ENCODE assay signal across 8 cellular contexts in genomic region chr19:32377088-32377487, GRCh38. TPM values are rescaled to one million over a fixed set of nuclear protein-coding genes. Genes with fewer than 3 reads are reported as not detected.
A peak's percentile ranks its signal among the peaks of the same experiment; 100 is the strongest.
DNase-seq lines count a peak whose midpoint lies in the region; ATAC-seq, FAIRE-seq and TF ChIP-seq lines count a peak whose summit lies in the region.
"Not testable (repeated sequence)": the region's sequence is repeated elsewhere in the genome, so short reads cannot be mapped to it uniquely, and the experiment has no call there.

No MANE protein-coding gene starts in this region.

- not testable (repeated sequence) for TF ChIP-seq EP300 in K562 (IDR thresholded peaks at IDR 0.05; ENCODE audit: low read length)

- H3K9me2 ChIP-seq in Loucy (replicated peaks; ENCODE audit: low read depth, low read length): not testable (repeated sequence)

- ATAC-seq in RWPE2 (ENCODE audit: low read depth); K562; left lung: not testable (repeated sequence)

- H3K27ac ChIP-seq in RWPE2 (ENCODE audit: poor library complexity, severe bottlenecking); K562 (ENCODE audit: extremely low read depth, low read depth, low read length); esophagus squamous epithelium; left lung: not testable (repeated sequence)

- peak; percentile 18 for TF ChIP-seq CTCF in AG09319 (IDR thresholded peaks at IDR 0.05; ENCODE audit: low read depth, low read length)
- peak; percentile 31 for TF ChIP-seq CTCF in GM12864 (IDR thresholded peaks at IDR 0.05; ENCODE audit: low read depth, low read length, missing control alignments)
- peak; percentile 33 for TF ChIP-seq CTCF in Loucy (conservative IDR thresholded peaks at IDR 0.05; ENCODE audit: low read length)
- TF ChIP-seq CTCF in RWPE2 (IDR thresholded peaks at IDR 0.05; ENCODE audit: poor library complexity, severe bottlenecking): peak; percentile 53
- peak; percentile 42 to 44 (median 43); a peak in 5 of 6 replicates for TF ChIP-seq CTCF in K562 (IDR thresholded peaks at IDR 0.05 in 2 of 3, conservative IDR thresholded peaks at IDR 0.05 in 1 of 3; ENCODE audit: insufficient read depth in 2 of 3, low read depth in 1 of 3, low read length in 3 of 3)
- TF ChIP-seq CTCF in esophagus squamous epithelium (IDR thresholded peaks at IDR 0.05): peak in 5 of 6 experiments; percentile 16 to 47 (median 21)
- TF ChIP-seq CTCF in left lung (IDR thresholded peaks at IDR 0.05): peak; percentile 23 to 45

- peak in 1 of 2 experiments; percentile 58; a peak in 2 of 4 replicates for TF ChIP-seq RAD21 in K562 (CRISPR knock-in tag; conservative IDR thresholded peaks at IDR 0.05 in 1 of 2, IDR thresholded peaks at IDR 0.05 in 1 of 2)

- intact Hi-C loops in K562 (cut with micrococcal nuclease); esophagus squamous epithelium (cut with DNase I); left lung (cut with DNase I): not testable (repeated sequence)

- not testable (repeated sequence) for H3K9me1 ChIP-seq in K562 (ENCODE audit: control insufficient read depth, insufficient read depth, low read length)

- H2AFZ ChIP-seq in Loucy (ENCODE audit: low read length); K562 (ENCODE audit: low read depth, low read length): not testable (repeated sequence)

- CTCF ChIA-PET in K562 (lab: Yijun Ruan, JAX; ENCODE audit: low intra/inter-chr PET ratio): interaction anchor here (0.6 to 0.9 kb wide), 2 partner anchors 37 to 89 kb away, joined by 3 read pairs; no protein-coding TSS in a partner anchor

- not testable (repeated sequence) for H3K9me3 ChIP-seq in Loucy (ENCODE audit: insufficient read depth, low read depth, low read length); RWPE2 (ENCODE audit: severe bottlenecking); K562 (replicated peaks; ENCODE audit: control insufficient read depth, insufficient read depth, low read depth, low read length); esophagus squamous epithelium; left lung

- not testable (repeated sequence) for H3K79me2 ChIP-seq in Loucy (ENCODE audit: insufficient read depth, low read length)
- H3K79me2 ChIP-seq in K562 (ENCODE audit: control insufficient read depth, insufficient read depth, low read length): peaks cover 20% of the 10 kb centered on the region

- POLR2A ChIA-PET in K562 (lab: Yijun Ruan, JAX): interaction anchor here (2.1 kb wide), 1 partner anchor 10 kb away, joined by 7 read pairs; no protein-coding TSS in a partner anchor

- H3K4me1 ChIP-seq in Loucy (ENCODE audit: insufficient read depth, low read length, poor library complexity, severe bottlenecking): not testable (repeated sequence)
- H3K4me1 ChIP-seq in RWPE2 (ENCODE audit: insufficient read depth, poor library complexity, severe bottlenecking) (peaks cover 20% of the 10 kb centered on the region), K562 (replicated peaks in 1 of 2; ENCODE audit: control insufficient read depth in 2 of 2, insufficient read depth in 2 of 2, low read length in 2 of 2) (peaks cover 4 to 26% of the 10 kb centered on the region in 2 experiments; a peak in 4 of 5 replicates), esophagus squamous epithelium (peaks cover 0 to 18% (median 15%) of the 10 kb centered on the region in 3 donors), left lung (peaks cover 0 to 10% of the 10 kb centered on the region in 2 donors)

- H3K4me3 ChIP-seq in GM12864 (ENCODE audit: low read depth, low read length); Loucy (ENCODE audit: low read length, poor library complexity, severe bottlenecking); RWPE2 (ENCODE audit: severe bottlenecking); K562; esophagus squamous epithelium; left lung: not testable (repeated sequence)

- in situ Hi-C loops in K562 (cut with MboI): not testable (repeated sequence)

- not testable (repeated sequence) for DNase-seq in AG09319 (ENCODE audit: extremely low read depth, low read depth); GM12864 (ENCODE audit: low read depth); RWPE2 (ENCODE audit: low spot score); K562 (ENCODE audit: extremely low read depth in 1 of 4, low spot score in 3 of 4); esophagus squamous epithelium (lab: John Stamatoyannopoulos, UW); left lung
- DNase-seq in renal cortical epithelial cell (ENCODE audit: low read depth): peak; percentile 15

- H3K27me3 ChIP-seq in Loucy (ENCODE audit: insufficient read depth, low read length, poor library complexity, severe bottlenecking); RWPE2 (ENCODE audit: insufficient read depth, poor library complexity, severe bottlenecking); K562 (ENCODE audit: control insufficient read depth in 2 of 2, insufficient read depth in 2 of 2, low read length in 2 of 2); esophagus squamous epithelium; left lung: not testable (repeated sequence)

- not testable (repeated sequence) for H4K20me1 ChIP-seq in Loucy (ENCODE audit: insufficient read depth, low read length, poor library complexity, severe bottlenecking); K562 (replicated peaks; ENCODE audit: control insufficient read depth, insufficient read depth, low read length)

- not testable (repeated sequence) for FAIRE-seq in K562 (lab: Jason Lieb, UNC)

- H3K9ac ChIP-seq in Loucy (ENCODE audit: low read depth, low read length, poor library complexity, severe bottlenecking); K562 (ENCODE audit: insufficient read depth in 1 of 2, low read depth in 2 of 2, low read length in 2 of 2): not testable (repeated sequence)

- 93% methylated on average over 7 of the region's 9 CpGs for WGBS in K562 (ENCODE audit: insufficient coverage, low coverage, missing lambda C conversion rate)
- WGBS in esophagus squamous epithelium, 2 donors: 98 to 100% methylated on average over 8 to 9 of the region's 9 CpGs

- not testable (repeated sequence) for H3K4me2 ChIP-seq in Loucy (ENCODE audit: low read depth, low read length, poor library complexity, severe bottlenecking); K562 (ENCODE audit: insufficient read depth, low read length)

- H3K36me3 ChIP-seq in Loucy (ENCODE audit: insufficient read depth, low read length) (peaks cover 45% of the 10 kb centered on the region; the same call in 1 of the 2 replicates), RWPE2 (ENCODE audit: low read depth) (peaks cover 82% of the 10 kb centered on the region), K562 (ENCODE audit: control insufficient read depth, insufficient read depth, low read length) (peaks cover 71% of the 10 kb centered on the region), esophagus squamous epithelium (peaks cover 0 to 79% (median 10%) of the 10 kb centered on the region in 3 donors), left lung (peaks cover 0 to 37% of the 10 kb centered on the region in 2 donors)

- not testable (repeated sequence) for TF ChIP-seq POLR2A in K562 (conservative IDR thresholded peaks at IDR 0.05); esophagus squamous epithelium (IDR thresholded peaks at IDR 0.05)

- BruUV-seq in K562 (replicated peaks; lab: Mats Ljungman, UMichigan): not testable (repeated sequence)

- H3F3A ChIP-seq in Loucy (ENCODE audit: low read depth): not testable (repeated sequence)

RNA-seq across cellular contexts. Expression of gene DPY19L3, which starts 28.5 kb away (rescaled TPM):
- total RNA-seq in K562 (2011; cell fraction: chromatin; rRNA removed; ENCODE audit: low replicate concordance): 95.7 and 203 TPM in 2 replicates
- total RNA-seq in K562 (2011; cell fraction: nucleolus; rRNA removed): 66.5 and 77.7 TPM in 2 replicates
- total RNA-seq in K562 (2011; cell fraction: nucleoplasm; rRNA removed): 69.9 and 110 TPM in 2 replicates
- total RNA-seq in K562 (2014; rRNA removed) (18.8 and 39.7 TPM in 2 replicates), K562 (2014; rRNA removed; fragmentation: Illumina TruSeq; extraction: Trizol) (22.0 and 33.9 TPM in 2 replicates), K562 (2015; rRNA removed; fragmentation: Illumina TruSeq; extraction: Trizol) (19.4 and 20.8 TPM in 2 replicates), K562 (2021) (35.2 and 39.2 TPM in 2 replicates), esophagus squamous epithelium (10 to 100 TPM in 3 of 4 donors, 1 to 10 TPM in 1; 5.6 to 22.6 (median 16.6) TPM), left lung (10 to 100 TPM; 31.5 to 44.9 TPM), renal cortical epithelial cell (12.3 and 19.3 TPM in 2 replicates)
- polyA plus RNA-seq in K562 (2011; rRNA removed) (37.2 and 38.3 TPM in 2 replicates), K562 (2014; fragmentation: Illumina TruSeq; extraction: Trizol) (25.0 and 31.5 TPM in 2 replicates), K562 (2014; fragmentation: Nextera tagmentation; extraction: Ambion mirVana) (1 to 10 TPM; 4.7 to 6.0 TPM), K562 (2014; rRNA removed) (30.8 and 32.0 TPM in 2 replicates)
- 29.9 and 36.1 TPM in 2 replicates for polyA plus RNA-seq in K562 (2011; cell fraction: cytosol; rRNA removed)
- 148 and 257 TPM in 2 replicates for polyA plus RNA-seq in K562 (2011; cell fraction: nucleus; rRNA removed)
- 13.8 and 24.8 TPM in 2 replicates for polyA plus RNA-seq in K562 (2012)
- 77.5 and 87.2 TPM in 2 replicates for polyA minus RNA-seq in K562 (2011; rRNA and poly(A)+ RNA removed)
- polyA minus RNA-seq in K562 (2011; cell fraction: cytosol; rRNA and poly(A)+ RNA removed): 28.4 and 34.1 TPM in 2 replicates
- 93.3 and 118 TPM in 2 replicates for polyA minus RNA-seq in K562 (2011; cell fraction: nucleus; rRNA and poly(A)+ RNA removed)

RNA-seq across cellular contexts. Expression of gene ZNF507, which starts 31.7 kb away (rescaled TPM):
- total RNA-seq in K562 (2011; cell fraction: chromatin; rRNA removed; ENCODE audit: low replicate concordance): 20.4 and 74.7 TPM in 2 replicates
- total RNA-seq in K562 (2011; cell fraction: nucleolus; rRNA removed): 9.5 and 13.7 TPM in 2 replicates
- total RNA-seq in K562 (2011; cell fraction: nucleoplasm; rRNA removed): 27.4 and 35.9 TPM in 2 replicates
- total RNA-seq in K562 (2014; rRNA removed): 7.8 and 9.2 TPM in 2 replicates
- total RNA-seq in K562 (2014; rRNA removed; fragmentation: Illumina TruSeq; extraction: Trizol): 10.4 and 11.8 TPM in 2 replicates
- total RNA-seq in K562 (2015; rRNA removed; fragmentation: Illumina TruSeq; extraction: Trizol): 9.5 and 10.1 TPM in 2 replicates
- total RNA-seq in K562 (2021): 15.1 and 18.1 TPM in 2 replicates
- polyA plus RNA-seq in K562 (2011; rRNA removed): 22.4 and 25.0 TPM in 2 replicates
- polyA plus RNA-seq in K562 (2011; cell fraction: cytosol; rRNA removed): 6.0 and 11.1 TPM in 2 replicates
- polyA plus RNA-seq in K562 (2011; cell fraction: nucleus; rRNA removed): 17.7 and 20.0 TPM in 2 replicates
- 7.5 and 8.7 TPM in 2 replicates for polyA plus RNA-seq in K562 (2012)
- 16.8 and 17.8 TPM in 2 replicates for polyA plus RNA-seq in K562 (2014; fragmentation: Illumina TruSeq; extraction: Trizol)
- polyA plus RNA-seq in K562 (2014; fragmentation: Nextera tagmentation; extraction: Ambion mirVana): 1 to 10 TPM; 2.9 to 3.2 TPM
- 11.2 and 12.0 TPM in 2 replicates for polyA plus RNA-seq in K562 (2014; rRNA removed)
- polyA minus RNA-seq in K562 (2011; rRNA and poly(A)+ RNA removed): 45.8 and 57.4 TPM in 2 replicates
- 12.8 and 13.5 TPM in 2 replicates for polyA minus RNA-seq in K562 (2011; cell fraction: cytosol; rRNA and poly(A)+ RNA removed)
- polyA minus RNA-seq in K562 (2011; cell fraction: nucleus; rRNA and poly(A)+ RNA removed): 18.2 and 29.5 TPM in 2 replicates
- 10 to 100 TPM in 1 of 4 donors, 1 to 10 TPM in 3; 5.1 to 19.8 (median 9.3) TPM for total RNA-seq in esophagus squamous epithelium
- total RNA-seq in left lung: 10 to 100 TPM; 14.0 to 15.9 TPM
- total RNA-seq in renal cortical epithelial cell: 5.2 and 20.3 TPM in 2 replicates
